ENCODE assay signal across 8 cellular contexts in genomic region chr6:112253505-112253841, GRCh38. TPM values are rescaled to one million over a fixed set of nuclear protein-coding genes. Genes with fewer than 3 reads are reported as not detected.
DNase-seq lines count a peak whose midpoint lies in the region; ATAC-seq and TF ChIP-seq lines count a peak whose summit lies in the region.

No MANE protein-coding gene starts in this region.

- ATAC-seq in GM18867 (IDR thresholded peaks at IDR 0.05; ENCODE audit: unreplicated experiment): no peak

- H3K36me3 Mint-ChIP-seq in activated naive CD4-positive, alpha-beta T cell treated with anti-CD3 and anti-CD28 coated beads for 36 hours (ENCODE audit: low read depth): no peaks in the 10 kb centered on the region

- H3K9ac ChIP-seq in iPS-20b (ENCODE audit: low read depth, low read length): peak overlapping the region; percentile 66; the same call in 1 of the 2 replicates

- TF ChIP-seq POLR2A in spleen (IDR thresholded peaks at IDR 0.05): no peak

- H3K27ac ChIP-seq in angular gyrus (ENCODE audit: low read depth, low read length) (peak overlapping the region; percentile 72), iPS-20b (ENCODE audit: low read length) (no peak overlapping the region), spleen (no peak overlapping the region), OCI-LY7 (ENCODE audit: low read depth, low read length, poor library complexity, severe bottlenecking) (no peak overlapping the region)

- POLR2A ChIA-PET in OCI-LY7 (lab: Charles Lee): no interaction called here

- H3K4me1 ChIP-seq in iPS-20b (ENCODE audit: insufficient read depth, low read length): peaks cover 17% of the 10 kb centered on the region
- H3K4me1 ChIP-seq in spleen: peaks cover 0 to 21% (median 13%) of the 10 kb centered on the region in 6 donors
- H3K4me1 ChIP-seq in OCI-LY7 (ENCODE audit: insufficient read depth, low read length, poor library complexity, severe bottlenecking): no peaks in the 10 kb centered on the region

- no peaks in the 10 kb centered on the region for H3K9me3 Mint-ChIP-seq in activated naive CD4-positive, alpha-beta T cell treated with anti-CD3 and anti-CD28 coated beads for 36 hours

- no peak overlapping the region for H2AFZ ChIP-seq in OCI-LY7 (ENCODE audit: low read length)

- intact Hi-C loops in activated naive CD4-positive, alpha-beta T cell treated with anti-CD3 and anti-CD28 coated beads for 36 hours (cut with micrococcal nuclease): no loop called here
- intact Hi-C loops in spleen (cut with DNase I; ENCODE audit: low total_unique reads) (no loop called here), OCI-LY7 (cut with micrococcal nuclease; ENCODE audit: unreplicated experiment) (no loop called here)

- peaks cover 44% of the 10 kb centered on the region for H3K27me3 ChIP-seq in iPS-20b (ENCODE audit: insufficient read depth, low read length)
- H3K27me3 ChIP-seq in spleen (replicated peaks in 1 of 7): peaks cover 0 to 92% (median 45%) of the 10 kb centered on the region in 7 donors

- H3K9me3 ChIP-seq in iPS-20b (ENCODE audit: insufficient read depth, low read depth, low read length): no peaks in the 10 kb centered on the region
- no peaks in the 10 kb centered on the region for H3K9me3 ChIP-seq in spleen
- H3K9me3 ChIP-seq in OCI-LY7 (ENCODE audit: low read length): no peaks in the 10 kb centered on the region

- no peak overlapping the region for H3K27ac Mint-ChIP-seq in activated naive CD4-positive, alpha-beta T cell treated with anti-CD3 and anti-CD28 coated beads for 36 hours

- H3K27me3 Mint-ChIP-seq in activated naive CD4-positive, alpha-beta T cell treated with anti-CD3 and anti-CD28 coated beads for 36 hours (ENCODE audit: low read depth): peaks cover 28% of the 10 kb centered on the region

- H3K79me2 ChIP-seq in OCI-LY7 (ENCODE audit: insufficient read depth, low read depth, low read length): no peaks in the 10 kb centered on the region

- CTCF ChIA-PET in activated naive CD4-positive, alpha-beta T cell treated with anti-CD3 and anti-CD28 coated beads for 36 hours (lab: Charles Lee): interaction anchor here (0.7 to 1.1 kb wide), 3 partner anchors 58 to 91 kb away, joined by 3 to 6 read pairs (median 4); no protein-coding TSS in a partner anchor
- CTCF ChIA-PET in OCI-LY7 (lab: Charles Lee; ENCODE audit: unreplicated experiment): no interaction called here

- DNase-seq in activated naive CD4-positive, alpha-beta T cell treated with anti-CD3 and anti-CD28 coated beads for 36 hours: peak; percentile 13
- no peak for DNase-seq in activated naive CD4-positive, alpha-beta T cell (lab: John Stamatoyannopoulos, UW)
- no peak for DNase-seq in spleen
- DNase-seq in OCI-LY7 (ENCODE audit: low spot score): no peak
- DNase-seq in NCI-H2081 treated with DMSO at 0.1 percent for 48 hours (lab: John Stamatoyannopoulos, UW): no peak

- no peaks in the 10 kb centered on the region for H4K20me1 ChIP-seq in OCI-LY7 (ENCODE audit: insufficient read depth, low read length)

- H3K4me3 ChIP-seq in iPS-20b (ENCODE audit: low read length): peak overlapping the region; percentile 85
- H3K4me3 ChIP-seq in spleen: peak overlapping the region in 7 of 8 donors; percentile 30 to 65 (median 37)
- H3K4me3 ChIP-seq in OCI-LY7 (ENCODE audit: low read depth, low read length, poor library complexity, severe bottlenecking): no peak overlapping the region

- BruUV-seq in OCI-LY7 (replicated peaks; lab: Mats Ljungman, UMichigan): no TSS peak

- H3K4me3 Mint-ChIP-seq in activated naive CD4-positive, alpha-beta T cell treated with anti-CD3 and anti-CD28 coated beads for 36 hours: peak overlapping the region; percentile 64

- no peaks in the 10 kb centered on the region for H3K36me3 ChIP-seq in iPS-20b (ENCODE audit: insufficient read depth, low read depth, low read length)
- no peaks in the 10 kb centered on the region for H3K36me3 ChIP-seq in spleen
- H3K36me3 ChIP-seq in OCI-LY7 (ENCODE audit: insufficient read depth, low read length): no peaks in the 10 kb centered on the region

- no peak for TF ChIP-seq CTCF in spleen (IDR thresholded peaks at IDR 0.05 in 8 of 11, conservative IDR thresholded peaks at IDR 0.05 in 3 of 11)
- no peak for TF ChIP-seq CTCF in OCI-LY7 (conservative IDR thresholded peaks at IDR 0.05; ENCODE audit: low read length)

- H3K9me2 ChIP-seq in OCI-LY7 (ENCODE audit: insufficient read depth, low read length): no peaks in the 10 kb centered on the region

- 11 to 21% (median 13%) methylated on average over 6 to 8 of the region's 8 CpGs for WGBS in spleen, 5 donors

- H3K4me1 Mint-ChIP-seq in activated naive CD4-positive, alpha-beta T cell treated with anti-CD3 and anti-CD28 coated beads for 36 hours (ENCODE audit: low read depth): peaks cover 14% of the 10 kb centered on the region

- no peak overlapping the region for H3K4me2 ChIP-seq in OCI-LY7 (ENCODE audit: low read length)

RNA-seq across cellular contexts. Expression of gene LAMA4, which starts 0.9 kb away (rescaled TPM):
- total RNA-seq in activated naive CD4-positive, alpha-beta T cell treated with anti-CD3 and anti-CD28 coated beads for 36 hours: not detected
- 1 to 10 TPM; 1.0 to 3.7 (median 3.0) TPM for total RNA-seq in spleen
- 1 to 10 TPM in 2 of 3 donors, under 1 TPM in 1; 0.76 to 2.5 (median 2.4) TPM for polyA plus RNA-seq in spleen
- not detected in 2 replicates for total RNA-seq in OCI-LY7 (2014; rRNA removed; shearing (Covaris generic))
- total RNA-seq in OCI-LY7 (2022): not detected in 2 replicates
